ENCODE assay signal across 1 cellular context in the genomic region with DNA sequence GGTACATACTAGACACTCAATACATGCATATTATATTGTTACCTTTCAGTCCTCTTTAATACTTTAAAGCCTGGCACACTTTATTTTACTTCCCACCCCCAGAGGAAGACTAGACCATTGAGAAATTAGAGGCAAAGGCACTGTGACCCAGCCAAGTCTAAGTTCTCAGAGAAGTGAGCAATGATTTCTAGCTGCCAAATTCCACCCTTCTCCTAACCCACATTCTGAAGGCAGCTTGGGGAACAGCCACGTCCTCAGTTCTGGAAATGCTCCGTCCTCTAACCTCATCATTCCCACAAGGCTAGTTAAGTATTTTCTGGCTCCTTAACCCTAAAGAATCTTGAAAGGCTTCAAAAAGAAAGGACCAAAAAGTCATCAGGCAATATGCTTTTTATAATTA.
TF ChIP-seq lines count a peak whose summit lies in the region.

No MANE protein-coding gene starts in this region.

TF ChIP-seq in HepG2, 621 proteins besides CTCF, POLR2A, EP300 and RAD21 (continued from another document):
- TF ChIP-seq ZNF180 (CRISPR knock-in tag; IDR thresholded peaks at IDR 0.05; ENCODE audit: borderline replicate concordance, low read depth) (no peak), PHF20 (CRISPR knock-in tag; IDR thresholded peaks at IDR 0.05) (no peak), ERF (CRISPR knock-in tag; IDR thresholded peaks at IDR 0.05) (no peak), RBFOX2 (IDR thresholded peaks at IDR 0.05; ENCODE audit: low read depth, low read length) (no peak), ZNF605 (CRISPR knock-in tag; IDR thresholded peaks at IDR 0.05) (no peak), ZNF761 (CRISPR knock-in tag; conservative IDR thresholded peaks at IDR 0.05) (no peak)
- TF ChIP-seq, protein P1, sequence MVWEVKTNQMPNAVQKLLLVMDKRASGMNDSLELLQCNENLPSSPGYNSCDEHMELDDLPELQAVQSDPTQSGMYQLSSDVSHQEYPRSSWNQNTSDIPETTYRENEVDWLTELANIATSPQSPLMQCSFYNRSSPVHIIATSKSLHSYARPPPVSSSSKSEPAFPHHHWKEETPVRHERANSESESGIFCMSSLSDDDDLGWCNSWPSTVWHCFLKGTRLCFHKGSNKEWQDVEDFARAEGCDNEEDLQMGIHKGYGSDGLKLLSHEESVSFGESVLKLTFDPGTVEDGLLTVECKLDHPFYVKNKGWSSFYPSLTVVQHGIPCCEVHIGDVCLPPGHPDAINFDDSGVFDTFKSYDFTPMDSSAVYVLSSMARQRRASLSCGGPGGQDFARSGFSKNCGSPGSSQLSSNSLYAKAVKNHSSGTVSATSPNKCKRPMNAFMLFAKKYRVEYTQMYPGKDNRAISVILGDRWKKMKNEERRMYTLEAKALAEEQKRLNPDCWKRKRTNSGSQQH (CRISPR knock-in tag; IDR thresholded peaks at IDR 0.05; ENCODE audit: low read depth) = no peak
- TF ChIP-seq, protein P2, sequence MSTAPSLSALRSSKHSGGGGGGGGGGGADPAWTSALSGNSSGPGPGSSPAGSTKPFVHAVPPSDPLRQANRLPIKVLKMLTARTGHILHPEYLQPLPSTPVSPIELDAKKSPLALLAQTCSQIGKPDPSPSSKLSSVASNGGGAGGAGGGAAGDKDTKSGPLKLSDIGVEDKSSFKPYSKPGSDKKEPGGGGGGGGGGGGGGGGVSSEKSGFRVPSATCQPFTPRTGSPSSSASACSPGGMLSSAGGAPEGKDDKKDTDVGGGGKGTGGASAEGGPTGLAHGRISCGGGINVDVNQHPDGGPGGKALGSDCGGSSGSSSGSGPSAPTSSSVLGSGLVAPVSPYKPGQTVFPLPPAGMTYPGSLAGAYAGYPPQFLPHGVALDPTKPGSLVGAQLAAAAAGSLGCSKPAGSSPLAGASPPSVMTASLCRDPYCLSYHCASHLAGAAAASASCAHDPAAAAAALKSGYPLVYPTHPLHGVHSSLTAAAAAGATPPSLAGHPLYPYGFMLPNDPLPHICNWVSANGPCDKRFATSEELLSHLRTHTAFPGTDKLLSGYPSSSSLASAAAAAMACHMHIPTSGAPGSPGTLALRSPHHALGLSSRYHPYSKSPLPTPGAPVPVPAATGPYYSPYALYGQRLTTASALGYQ (CRISPR knock-in tag; IDR thresholded peaks at IDR 0.05) = no peak
- TF ChIP-seq, protein P3, sequence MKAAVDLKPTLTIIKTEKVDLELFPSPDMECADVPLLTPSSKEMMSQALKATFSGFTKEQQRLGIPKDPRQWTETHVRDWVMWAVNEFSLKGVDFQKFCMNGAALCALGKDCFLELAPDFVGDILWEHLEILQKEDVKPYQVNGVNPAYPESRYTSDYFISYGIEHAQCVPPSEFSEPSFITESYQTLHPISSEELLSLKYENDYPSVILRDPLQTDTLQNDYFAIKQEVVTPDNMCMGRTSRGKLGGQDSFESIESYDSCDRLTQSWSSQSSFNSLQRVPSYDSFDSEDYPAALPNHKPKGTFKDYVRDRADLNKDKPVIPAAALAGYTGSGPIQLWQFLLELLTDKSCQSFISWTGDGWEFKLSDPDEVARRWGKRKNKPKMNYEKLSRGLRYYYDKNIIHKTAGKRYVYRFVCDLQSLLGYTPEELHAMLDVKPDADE (CRISPR knock-in tag; IDR thresholded peaks at IDR 0.05) = no peak
- TF ChIP-seq, protein P4, sequence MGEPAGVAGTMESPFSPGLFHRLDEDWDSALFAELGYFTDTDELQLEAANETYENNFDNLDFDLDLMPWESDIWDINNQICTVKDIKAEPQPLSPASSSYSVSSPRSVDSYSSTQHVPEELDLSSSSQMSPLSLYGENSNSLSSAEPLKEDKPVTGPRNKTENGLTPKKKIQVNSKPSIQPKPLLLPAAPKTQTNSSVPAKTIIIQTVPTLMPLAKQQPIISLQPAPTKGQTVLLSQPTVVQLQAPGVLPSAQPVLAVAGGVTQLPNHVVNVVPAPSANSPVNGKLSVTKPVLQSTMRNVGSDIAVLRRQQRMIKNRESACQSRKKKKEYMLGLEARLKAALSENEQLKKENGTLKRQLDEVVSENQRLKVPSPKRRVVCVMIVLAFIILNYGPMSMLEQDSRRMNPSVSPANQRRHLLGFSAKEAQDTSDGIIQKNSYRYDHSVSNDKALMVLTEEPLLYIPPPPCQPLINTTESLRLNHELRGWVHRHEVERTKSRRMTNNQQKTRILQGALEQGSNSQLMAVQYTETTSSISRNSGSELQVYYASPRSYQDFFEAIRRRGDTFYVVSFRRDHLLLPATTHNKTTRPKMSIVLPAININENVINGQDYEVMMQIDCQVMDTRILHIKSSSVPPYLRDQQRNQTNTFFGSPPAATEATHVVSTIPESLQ (CRISPR knock-in tag; conservative IDR thresholded peaks at IDR 0.05) = no peak
- TF ChIP-seq, protein P5, sequence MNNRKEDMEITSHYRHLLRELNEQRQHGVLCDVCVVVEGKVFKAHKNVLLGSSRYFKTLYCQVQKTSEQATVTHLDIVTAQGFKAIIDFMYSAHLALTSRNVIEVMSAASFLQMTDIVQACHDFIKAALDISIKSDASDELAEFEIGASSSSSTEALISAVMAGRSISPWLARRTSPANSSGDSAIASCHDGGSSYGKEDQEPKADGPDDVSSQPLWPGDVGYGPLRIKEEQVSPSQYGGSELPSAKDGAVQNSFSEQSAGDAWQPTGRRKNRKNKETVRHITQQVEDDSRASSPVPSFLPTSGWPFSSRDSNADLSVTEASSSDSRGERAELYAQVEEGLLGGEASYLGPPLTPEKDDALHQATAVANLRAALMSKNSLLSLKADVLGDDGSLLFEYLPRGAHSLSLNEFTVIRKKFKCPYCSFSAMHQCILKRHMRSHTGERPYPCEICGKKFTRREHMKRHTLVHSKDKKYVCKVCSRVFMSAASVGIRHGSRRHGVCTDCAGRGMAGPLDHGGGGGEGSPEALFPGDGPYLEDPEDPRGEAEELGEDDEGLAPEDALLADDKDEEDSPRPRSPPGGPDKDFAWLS (CRISPR knock-in tag; IDR thresholded peaks at IDR 0.05; ENCODE audit: borderline replicate concordance) = no peak
